Comparison of ENCODE assay signal across 18 cellular contexts in the genomic region with DNA sequence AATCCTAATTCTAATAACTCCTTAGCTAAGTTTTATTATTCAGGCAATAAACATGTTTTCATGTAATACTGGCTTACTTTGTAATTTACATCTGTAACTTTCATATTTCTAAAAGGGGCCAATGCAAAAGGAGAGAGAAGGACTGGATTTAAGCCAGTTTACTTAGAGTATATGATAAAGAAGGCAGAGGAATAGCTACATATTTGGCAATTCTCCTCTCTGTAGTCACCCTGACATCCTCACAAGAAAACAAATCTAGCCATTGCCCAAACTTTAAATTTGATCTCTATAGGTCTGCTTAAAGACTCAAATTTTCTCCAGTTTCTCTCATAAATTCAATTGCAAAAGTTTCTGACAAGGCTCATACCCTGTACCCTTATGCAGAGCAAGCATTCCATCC. TPM values are rescaled to one million over a fixed set of nuclear protein-coding genes. Genes with fewer than 3 reads are reported as not detected.
DNase-seq lines count a peak whose midpoint lies in the region; ATAC-seq, FAIRE-seq and TF ChIP-seq lines count a peak whose summit lies in the region.
"Had no signal": no experiment of that assay in that cellular context is flagged by ENCODE, and none has a peak within 500 bp of the region (broad histone marks: within the 10 kb centered on the region; RNA-seq: fewer than 3 reads in every experiment).

No MANE protein-coding gene starts in this region.

- no peaks in the 10 kb centered on the region for H3K79me1 ChIP-seq in mesendoderm (ENCODE audit: low read length)

- H3K27me3 ChIP-seq in AG04450 (ENCODE audit: control insufficient read depth, insufficient read depth, low read length) = no peaks in the 10 kb centered on the region
- no peaks in the 10 kb centered on the region for H3K27me3 ChIP-seq in astrocyte (ENCODE audit: insufficient read depth, low read length)
- H3K27me3 ChIP-seq in gastroesophageal sphincter = no peaks in the 10 kb centered on the region
- peaks cover 6% of the 10 kb centered on the region for H3K27me3 ChIP-seq in skeletal muscle satellite cell (ENCODE audit: control insufficient read depth, insufficient read depth, low read length)
- H3K27me3 ChIP-seq in mesendoderm (ENCODE audit: insufficient read depth, low read length, poor library complexity) = no peaks in the 10 kb centered on the region

- no peaks in the 10 kb centered on the region for H4K20me1 ChIP-seq in astrocyte (ENCODE audit: insufficient read depth, low read length)

- H3K9ac ChIP-seq in astrocyte (ENCODE audit: low read length) (no peak overlapping the region), skeletal muscle satellite cell (ENCODE audit: low read depth, low read length) (peak overlapping the region; percentile 82), mesendoderm (ENCODE audit: low read length) (no peak overlapping the region)

- peaks cover 8% of the 10 kb centered on the region for H3K4me1 ChIP-seq in astrocyte (ENCODE audit: insufficient read depth, low read length)
- H3K4me1 ChIP-seq in gastroesophageal sphincter = peaks cover 0 to 57% (median 4%) of the 10 kb centered on the region in 3 donors
- peaks cover 31% of the 10 kb centered on the region for H3K4me1 ChIP-seq in skeletal muscle satellite cell (ENCODE audit: control insufficient read depth, insufficient read depth, low read length)
- no peaks in the 10 kb centered on the region for H3K4me1 ChIP-seq in mesendoderm (ENCODE audit: control insufficient read depth, low read depth, low read length)

- H3K18ac ChIP-seq in mesendoderm (ENCODE audit: low read length) = no peak overlapping the region

- no peak overlapping the region for H3K4me3 Mint-ChIP-seq in astrocyte (ENCODE audit: unreplicated experiment)
- H3K4me3 Mint-ChIP-seq: dendritic cell treated with granulocyte-macrophage colony-stimulating factor and Interleukin-4, amounts not matched to agents 40 ng/mL and 50 ng/mL, for 4 days had no signal

- no peak overlapping the region for H2BK15ac ChIP-seq in mesendoderm (replicated peaks; ENCODE audit: low read depth)

- no peak overlapping the region for H2AFZ ChIP-seq in astrocyte (ENCODE audit: low read depth, low read length)

- H3K4me2 ChIP-seq in astrocyte (ENCODE audit: low read length) = peak overlapping the region; percentile 96
- H3K4me2 ChIP-seq in skeletal muscle satellite cell (ENCODE audit: low read length) = peak overlapping the region; percentile 87
- H3K4me2 ChIP-seq in mesendoderm (ENCODE audit: low read length) = no peak overlapping the region

- H3K9me3 ChIP-seq in AG04450 (ENCODE audit: control insufficient read depth, insufficient read depth, low read length) (no peaks in the 10 kb centered on the region), astrocyte (ENCODE audit: insufficient read depth, low read depth, low read length) (no peaks in the 10 kb centered on the region), gastroesophageal sphincter (no peaks in the 10 kb centered on the region), skeletal muscle satellite cell (replicated peaks; ENCODE audit: low read length) (no peaks in the 10 kb centered on the region)

- peak overlapping the region; percentile 80 for H3K4me3 ChIP-seq in AG04450 (ENCODE audit: low read depth, low read length)
- H3K4me3 ChIP-seq in astrocyte (ENCODE audit: insufficient read depth, low read depth, low read length) = no peak overlapping the region
- H3K4me3 ChIP-seq in gastroesophageal sphincter = peak overlapping the region; percentile 71 to 73
- peak overlapping the region; percentile 74 for H3K4me3 ChIP-seq in skeletal muscle satellite cell (ENCODE audit: low read length)
- no peak overlapping the region for H3K4me3 ChIP-seq in mesendoderm (ENCODE audit: low read length)
- H3K4me3 ChIP-seq: lung had no signal

- H3K79me2 ChIP-seq in astrocyte (ENCODE audit: insufficient read depth, low read length) (no peaks in the 10 kb centered on the region), mesendoderm (ENCODE audit: control insufficient read depth, insufficient read depth, low read length) (no peaks in the 10 kb centered on the region)

- ATAC-seq in gastroesophageal sphincter (no peak), GM18907 (IDR thresholded peaks at IDR 0.05; ENCODE audit: unreplicated experiment) (no peak)

- POLR2A ChIA-PET in AG04450 (lab: Yijun Ruan, JAX) = interaction anchor here (1.4 kb wide), 1 partner anchor 49 kb away, joined by 4 read pairs; no protein-coding TSS in a partner anchor

- H3K4ac ChIP-seq in mesendoderm (ENCODE audit: low read depth, low read length) = no peak overlapping the region

- H3K27me3 Mint-ChIP-seq in astrocyte (ENCODE audit: low read depth, unreplicated experiment) = no peaks in the 10 kb centered on the region

- no peak for FAIRE-seq in astrocyte (lab: Jason Lieb, UNC)

- H3K23ac ChIP-seq in mesendoderm (ENCODE audit: low read length) = no peak overlapping the region

- no peak for TF ChIP-seq POLR2A in gastroesophageal sphincter (IDR thresholded peaks at IDR 0.05)

- H4K8ac ChIP-seq in mesendoderm (ENCODE audit: low read depth, low read length) = no peak overlapping the region

- H3K27ac ChIP-seq in AG04450 (ENCODE audit: low read depth, low read length) (no peak overlapping the region), astrocyte (ENCODE audit: low read depth, low read length) (no peak overlapping the region), gastroesophageal sphincter (peak overlapping the region; percentile 29 to 92 (median 71)), mesendoderm (ENCODE audit: low read depth, low read length) (no peak overlapping the region)
- H3K27ac ChIP-seq: VCaP had no signal

- no peaks in the 10 kb centered on the region for H3K36me3 Mint-ChIP-seq in astrocyte (ENCODE audit: low read depth, unreplicated experiment)

- H2AK5ac ChIP-seq in mesendoderm (ENCODE audit: low read length) = no peak overlapping the region

- H4K5ac ChIP-seq in mesendoderm (ENCODE audit: low read length) = no peak overlapping the region

- TF ChIP-seq EP300 in gastroesophageal sphincter (IDR thresholded peaks at IDR 0.05) = no peak

- H3K4me1 Mint-ChIP-seq in astrocyte (ENCODE audit: low read depth, unreplicated experiment) = peaks cover 13% of the 10 kb centered on the region

- CTCF ChIA-PET in AG04450 (lab: Charles Lee) = interaction anchor here (2.8 kb wide), 1 partner anchor 163 kb away, joined by 14 read pairs; no protein-coding TSS in a partner anchor

- no peak overlapping the region for H2BK120ac ChIP-seq in mesendoderm (ENCODE audit: low read depth, low read length)

- no peak overlapping the region for H3K56ac ChIP-seq in mesendoderm (ENCODE audit: low read length)

- no peaks in the 10 kb centered on the region for H3K9me3 Mint-ChIP-seq in astrocyte (ENCODE audit: unreplicated experiment)
- H3K9me3 Mint-ChIP-seq: activated T-helper 2 cell treated with anti-CD3 and anti-CD28 coated beads, Interferon-gamma antibody, Interleukin-2, Interleukin-4, amounts not matched to agents 10 μg/mL and 5 μg/mL and 100 μg/mL, durations not matched to agents 14 hours and 24 hours and 36 hours; dendritic cell treated with granulocyte-macrophage colony-stimulating factor and Interleukin-4, amounts not matched to agents 40 ng/mL and 50 ng/mL, for 4 days had no signal

- no peak overlapping the region for H3K27ac Mint-ChIP-seq in astrocyte (ENCODE audit: unreplicated experiment)
- H3K27ac Mint-ChIP-seq: activated T-helper 2 cell treated with anti-CD3 and anti-CD28 coated beads, Interferon-gamma antibody, Interleukin-2, Interleukin-4, amounts not matched to agents 10 μg/mL and 5 μg/mL and 100 μg/mL, durations not matched to agents 14 hours and 24 hours and 36 hours; dendritic cell treated with granulocyte-macrophage colony-stimulating factor and Interleukin-4, amounts not matched to agents 40 ng/mL and 50 ng/mL, for 4 days had no signal

- H3K36me3 ChIP-seq in astrocyte (ENCODE audit: insufficient read depth, low read length) (no peaks in the 10 kb centered on the region), gastroesophageal sphincter (no peaks in the 10 kb centered on the region), skeletal muscle satellite cell (ENCODE audit: insufficient read depth, low read length) (no peaks in the 10 kb centered on the region), mesendoderm (ENCODE audit: control insufficient read depth, insufficient read depth, low read length) (no peaks in the 10 kb centered on the region)

- no peak overlapping the region for H2BK5ac ChIP-seq in mesendoderm (ENCODE audit: low read length)

- DNase-seq in AG04450 (ENCODE audit: low read depth, low spot score) = no peak
- no peak for DNase-seq in astrocyte (ENCODE audit: low read depth)
- no peak for DNase-seq in DMS 273 (lab: John Stamatoyannopoulos, UW; ENCODE audit: unreplicated experiment)
- no peak for DNase-seq in mesendoderm
- DNase-seq in NCI-H146 treated with DMSO at 0.1 percent for 48 hours (lab: John Stamatoyannopoulos, UW; ENCODE audit: unreplicated experiment) = no peak
- DNase-seq: amniotic stem cell; GF-D8; NCI-H82; stimulated activated CD4-positive, alpha-beta T cell treated with anti-CD3 and anti-CD28 coated beads, Interleukin-4, amount 100 ng/mL, for 24 hours; T-helper 1 cell had no signal

- TF ChIP-seq CTCF in AG04450 (IDR thresholded peaks at IDR 0.05; ENCODE audit: low read depth, low read length) = no peak
- no peak for TF ChIP-seq CTCF in astrocyte (IDR thresholded peaks at IDR 0.05; ENCODE audit: insufficient read depth, low read depth, low read length)
- no peak for TF ChIP-seq CTCF in gastroesophageal sphincter (IDR thresholded peaks at IDR 0.05)

RNA-seq across cellular contexts. Expression of gene FIBIN, which starts 2.1 kb away (rescaled TPM):
- 44.4 and 49.0 TPM in 2 replicates for polyA plus RNA-seq in AG04450 (2011; rRNA removed)
- 24.1 and 26.6 TPM in 2 replicates for polyA minus RNA-seq in AG04450 (2011; rRNA and poly(A)+ RNA removed)
- total RNA-seq in astrocyte (0.75 and 0.91 TPM in 2 replicates), gastroesophageal sphincter (100 to 1,000 TPM in 2 of 4 donors, 10 to 100 TPM in 2; 53.2 to 143 (median 105) TPM)
- 6.6 and 7.9 TPM in 2 replicates for total RNA-seq in skeletal muscle satellite cell (2012; rRNA removed)
- 0.08 TPM for polyA plus RNA-seq in mesendoderm (2013, experiment 1 of 2)
- 0.08 TPM for polyA plus RNA-seq in mesendoderm (2013, experiment 2 of 2)
- total RNA-seq: activated T-helper 2 cell treated with anti-CD3 and anti-CD28 coated beads, Interferon-gamma antibody, Interleukin-2, Interleukin-4, amounts not matched to agents 10 μg/mL and 5 μg/mL and 100 μg/mL, durations not matched to agents 14 hours and 24 hours and 36 hours had no signal
- polyA plus RNA-seq: neural cell had no signal

RNA-seq across cellular contexts. Expression of gene BBOX1, which starts 44.6 kb away (rescaled TPM):
- polyA plus RNA-seq in AG04450 (2011; rRNA removed) = 0.06 and 0.07 TPM in 2 replicates
- polyA minus RNA-seq in AG04450 (2011; rRNA and poly(A)+ RNA removed) = not detected in 2 replicates
- total RNA-seq in astrocyte = 0.39 and 0.62 TPM in 2 replicates
- total RNA-seq in gastroesophageal sphincter = 1 to 10 TPM in 1 of 4 donors, under 1 TPM in 1, not detected in 2; 0.67 to 4.4 TPM
- 0.22 TPM in 1 of 2 replicates, not detected in the other for total RNA-seq in skeletal muscle satellite cell (2012; rRNA removed)
- polyA plus RNA-seq in mesendoderm (2013, experiment 1 of 2) = not detected
- polyA plus RNA-seq in mesendoderm (2013, experiment 2 of 2) = not detected
- total RNA-seq: activated T-helper 2 cell treated with anti-CD3 and anti-CD28 coated beads, Interferon-gamma antibody, Interleukin-2, Interleukin-4, amounts not matched to agents 10 μg/mL and 5 μg/mL and 100 μg/mL, durations not matched to agents 14 hours and 24 hours and 36 hours had no signal
- polyA plus RNA-seq: neural cell had no signal

Comparison
In these comparisons a context has a peak if more than half of its experiments do, and no peak if none do; other contexts are left out.
1. H3K27ac ChIP-seq: peak in gastroesophageal sphincter (4 of 4); none in AG04450 (single experiment), astrocyte (single experiment) and mesendoderm (single experiment).
2. H3K4me3 ChIP-seq: peak in AG04450 (single experiment), gastroesophageal sphincter (2 of 2) and skeletal muscle satellite cell (single experiment); none in astrocyte (single experiment) and mesendoderm (single experiment).
3. RNA of gene FIBIN, which starts 2.1 kb away (total RNA-seq): 53.2 to 143 TPM in gastroesophageal sphincter; 0.75 to 0.91 TPM in astrocyte; every median in the first group is over 10 times any median in the second.